10 cellular contexts compared by ENCODE assay signal in genomic region chr1:193185206-193185605, GRCh38. TPM values are rescaled to one million over a fixed set of nuclear protein-coding genes. Genes with fewer than 3 reads are reported as not detected.
A peak's percentile ranks its signal among the peaks of the same experiment; 100 is the strongest.
DNase-seq lines count a peak whose midpoint lies in the region; ATAC-seq and TF ChIP-seq lines count a peak whose summit lies in the region.
"Had no signal": no experiment of that assay in that cellular context is flagged by ENCODE, and none has a peak within 500 bp of the region (broad histone marks: within the 10 kb centered on the region; RNA-seq: fewer than 3 reads in every experiment).

No MANE protein-coding gene starts in this region.

- H3K4me1 ChIP-seq in left ventricle myocardium inferior (peaks cover 93% of the 10 kb centered on the region), muscle layer of duodenum (ENCODE audit: control insufficient read depth in 1 of 2, insufficient read depth in 2 of 2, low read length in 2 of 2) (peaks cover 5 to 71% of the 10 kb centered on the region in 2 donors)

- no peaks in the 10 kb centered on the region for H3K27me3 Mint-ChIP-seq in activated T-helper 2 cell treated with anti-CD3 and anti-CD28 coated beads, Interferon-gamma antibody, Interleukin-2, Interleukin-4, amounts not matched to agents 10 μg/mL and 5 μg/mL and 100 μg/mL, durations not matched to agents 14 hours and 24 hours and 36 hours (ENCODE audit: low read depth)

- H3K27ac Mint-ChIP-seq in activated T-helper 2 cell treated with anti-CD3 and anti-CD28 coated beads, Interferon-gamma antibody, Interleukin-2, Interleukin-4, amounts not matched to agents 10 μg/mL and 5 μg/mL and 100 μg/mL, durations not matched to agents 14 hours and 24 hours and 36 hours, result no peak overlapping the region

- intact Hi-C loops in left ventricle myocardium inferior (cut with micrococcal nuclease), result loop anchor here (10.0 kb wide), 1 partner anchor 1110 kb away; no protein-coding TSS in a partner anchor
- intact Hi-C loops in Right ventricle myocardium superior (cut with DNase I), result loop anchor here (5.0 kb wide), 2 partner anchors 222 to 882 kb away; no protein-coding TSS in a partner anchor
- intact Hi-C loops in activated T-helper 2 cell treated with anti-CD3 and anti-CD28 coated beads, Interferon-gamma antibody, Interleukin-2, Interleukin-4, amounts not matched to agents 10 μg/mL and 5 μg/mL and 100 μg/mL, durations not matched to agents 14 hours and 24 hours and 36 hours (cut with micrococcal nuclease), result no loop called here

- TF ChIP-seq CTCF in left ventricle myocardium inferior (IDR thresholded peaks at IDR 0.05; ENCODE audit: borderline replicate concordance), result no peak

- DNase-seq in left ventricle myocardium inferior (no peak), Right ventricle myocardium superior (no peak), COR-L47 (lab: John Stamatoyannopoulos, UW) (no peak), HuH-7.5 (ENCODE audit: low spot score) (no peak)
- DNase-seq in activated T-helper 2 cell treated with anti-CD3 and anti-CD28 coated beads, Interferon-gamma antibody, Interleukin-2, Interleukin-4, amounts not matched to agents 10 μg/mL and 5 μg/mL and 100 μg/mL, durations not matched to agents 14 hours and 24 hours and 36 hours (ENCODE audit: low spot score), result no peak
- DNase-seq: spleen had no signal

- H3K36me3 ChIP-seq in left ventricle myocardium inferior (no peaks in the 10 kb centered on the region), muscle layer of duodenum (ENCODE audit: control insufficient read depth in 1 of 2, insufficient read depth in 2 of 2, low read length in 2 of 2) (no peaks in the 10 kb centered on the region)
- H3K36me3 ChIP-seq: spleen had no signal

- ATAC-seq in Right ventricle myocardium superior (ENCODE audit: poor library complexity) (no peak), GM21619 (IDR thresholded peaks at IDR 0.05; ENCODE audit: unreplicated experiment) (no peak), HG02852 (IDR thresholded peaks at IDR 0.05; ENCODE audit: unreplicated experiment) (no peak)

- no peaks in the 10 kb centered on the region for H3K9me3 ChIP-seq in left ventricle myocardium inferior (replicated peaks)
- H3K9me3 ChIP-seq in muscle layer of duodenum (ENCODE audit: control insufficient read depth in 1 of 2, low read length in 2 of 2), result no peaks in the 10 kb centered on the region
- H3K9me3 ChIP-seq: spleen had no signal

- no peaks in the 10 kb centered on the region for H3K36me3 Mint-ChIP-seq in activated T-helper 2 cell treated with anti-CD3 and anti-CD28 coated beads, Interferon-gamma antibody, Interleukin-2, Interleukin-4, amounts not matched to agents 10 μg/mL and 5 μg/mL and 100 μg/mL, durations not matched to agents 14 hours and 24 hours and 36 hours (ENCODE audit: low read depth)

- H3K4me1 Mint-ChIP-seq in activated T-helper 2 cell treated with anti-CD3 and anti-CD28 coated beads, Interferon-gamma antibody, Interleukin-2, Interleukin-4, amounts not matched to agents 10 μg/mL and 5 μg/mL and 100 μg/mL, durations not matched to agents 14 hours and 24 hours and 36 hours (ENCODE audit: low read depth), result peaks cover 22% of the 10 kb centered on the region

- no peaks in the 10 kb centered on the region for H3K9me3 Mint-ChIP-seq in activated T-helper 2 cell treated with anti-CD3 and anti-CD28 coated beads, Interferon-gamma antibody, Interleukin-2, Interleukin-4, amounts not matched to agents 10 μg/mL and 5 μg/mL and 100 μg/mL, durations not matched to agents 14 hours and 24 hours and 36 hours

- peak overlapping the region; percentile 84 for H3K27ac ChIP-seq in left ventricle myocardium inferior (replicated peaks)
- H3K27ac ChIP-seq in muscle layer of duodenum (ENCODE audit: low read length), result peak overlapping the region; percentile 29

- H3K27me3 ChIP-seq in left ventricle myocardium inferior (ENCODE audit: low read depth), result no peaks in the 10 kb centered on the region
- no peaks in the 10 kb centered on the region for H3K27me3 ChIP-seq in muscle layer of duodenum (ENCODE audit: low read depth, low read length)
- H3K27me3 ChIP-seq: spleen had no signal

- H3K4me3 ChIP-seq in left ventricle myocardium inferior, result peak overlapping the region; percentile 65
- H3K4me3 ChIP-seq in muscle layer of duodenum (ENCODE audit: low read depth in 1 of 2, low read length in 2 of 2), result peak overlapping the region; percentile 62

- peak overlapping the region; percentile 3 for H3K4me3 Mint-ChIP-seq in activated T-helper 2 cell treated with anti-CD3 and anti-CD28 coated beads, Interferon-gamma antibody, Interleukin-2, Interleukin-4, amounts not matched to agents 10 μg/mL and 5 μg/mL and 100 μg/mL, durations not matched to agents 14 hours and 24 hours and 36 hours (ENCODE audit: low read depth)

RNA-seq across cellular contexts. Expression of gene B3GALT2, which starts 1.2 kb away (rescaled TPM):
- total RNA-seq in left ventricle myocardium inferior (77.2 TPM), Right ventricle myocardium superior (78.4 TPM)
- total RNA-seq in activated T-helper 2 cell treated with anti-CD3 and anti-CD28 coated beads, Interferon-gamma antibody, Interleukin-2, Interleukin-4, amounts not matched to agents 10 μg/mL and 5 μg/mL and 100 μg/mL, durations not matched to agents 14 hours and 24 hours and 36 hours, result not detected in 2 replicates
- total RNA-seq: mesenteric fat pad had no signal

Comparison
In these comparisons a context has a peak if more than half of its experiments do, and no peak if none do; other contexts are left out.
1. RNA of gene B3GALT2, which starts 1.2 kb away (total RNA-seq): 78.4 TPM in Right ventricle myocardium superior (single experiment) and 77.2 TPM in left ventricle myocardium inferior (single experiment); not detected in activated T-helper 2 cell treated with anti-CD3 and anti-CD28 coated beads, Interferon-gamma antibody, Interleukin-2, Interleukin-4, amounts not matched to agents 10 μg/mL and 5 μg/mL and 100 μg/mL, durations not matched to agents 14 hours and 24 hours and 36 hours; every median in the first group is over 10 times any median in the second.